Comparison of ENCODE assay signal across 20 cellular contexts in genomic region chr6:113684382-113684901, GRCh38.
DNase-seq lines count a peak whose midpoint lies in the region; ATAC-seq and TF ChIP-seq lines count a peak whose summit lies in the region.
"Had no signal": no experiment of that assay in that cellular context is flagged by ENCODE, and none has a peak within 500 bp of the region (broad histone marks: within the 10 kb centered on the region; RNA-seq: fewer than 3 reads in every experiment).

No MANE protein-coding gene starts in this region.

- H3K27ac ChIP-seq in GM23338 (ENCODE audit: low read depth) (no peak overlapping the region), PC-9 (peak overlapping the region; percentile 91)
- H3K27ac ChIP-seq: BLaER1, KMS-11 had no signal

- intact Hi-C loops in PC-9 (cut with micrococcal nuclease; ENCODE audit: unreplicated experiment) (loop anchor here (1.0 kb wide), 1 partner anchor 175 kb away; no protein-coding TSS in a partner anchor), mucosa of descending colon (cut with DNase I, micrococcal nuclease) (no loop called here)

- H3K9me2 ChIP-seq in GM23338 (ENCODE audit: insufficient read depth) = no peaks in the 10 kb centered on the region
- H3K9me2 ChIP-seq in PC-9 (ENCODE audit: insufficient read depth) = no peaks in the 10 kb centered on the region

- no peak overlapping the region for H3K4me2 ChIP-seq in GM23338
- peak overlapping the region; percentile 53 for H3K4me2 ChIP-seq in PC-9
- H3K4me2 ChIP-seq: BLaER1, KMS-11 had no signal

- BruUV-seq in PC-9 (replicated peaks; lab: Mats Ljungman, UMichigan) = no TSS peak

- H3K4me3 Mint-ChIP-seq in GM23338 (no peak overlapping the region), mesothelial cell of epicardium (no peak overlapping the region)
- H3K4me3 Mint-ChIP-seq in natural killer cell treated with Interleukin-12 subunit alpha and Interleukin-12 subunit beta and Interleukin-15 and Interleukin-18, amount 100 ng/mL, for 72 hours = no peak overlapping the region
- H3K4me3 Mint-ChIP-seq: activated naive CD4-positive, alpha-beta T cell treated with anti-CD3 and anti-CD28 coated beads for 36 hours; T-helper 1 cell treated with Interleukin-12 subunit alpha and Interleukin-12 subunit beta and Interleukin-4 antibody, amounts not matched to agents 30 μg/mL and 1 μg/mL, for 36 hours had no signal

- no peaks in the 10 kb centered on the region for H4K20me1 ChIP-seq in GM23338 (replicated peaks; ENCODE audit: insufficient read depth)
- no peaks in the 10 kb centered on the region for H4K20me1 ChIP-seq in PC-9 (ENCODE audit: insufficient read depth)
- H4K20me1 ChIP-seq: BLaER1 had no signal

- H3K27me3 Mint-ChIP-seq in GM23338 (ENCODE audit: insufficient read depth, low read depth, poor library complexity) (no peaks in the 10 kb centered on the region), mesothelial cell of epicardium (ENCODE audit: low read depth) (no peaks in the 10 kb centered on the region)
- H3K27me3 Mint-ChIP-seq in natural killer cell treated with Interleukin-12 subunit alpha and Interleukin-12 subunit beta and Interleukin-15 and Interleukin-18, amount 100 ng/mL, for 72 hours = no peaks in the 10 kb centered on the region

- H3K9me3 Mint-ChIP-seq in GM23338 (no peaks in the 10 kb centered on the region), mesothelial cell of epicardium (no peaks in the 10 kb centered on the region)
- peaks cover 8% of the 10 kb centered on the region for H3K9me3 Mint-ChIP-seq in natural killer cell treated with Interleukin-12 subunit alpha and Interleukin-12 subunit beta and Interleukin-15 and Interleukin-18, amount 100 ng/mL, for 72 hours
- H3K9me3 Mint-ChIP-seq: activated naive CD4-positive, alpha-beta T cell treated with anti-CD3 and anti-CD28 coated beads for 36 hours; T-helper 1 cell treated with Interleukin-12 subunit alpha and Interleukin-12 subunit beta and Interleukin-4 antibody, amounts not matched to agents 30 μg/mL and 1 μg/mL, for 36 hours had no signal

- H3K36me3 ChIP-seq in GM23338 (ENCODE audit: insufficient read depth) = no peaks in the 10 kb centered on the region
- H3K36me3 ChIP-seq in PC-9 (ENCODE audit: low read depth) = no peaks in the 10 kb centered on the region
- H3K36me3 ChIP-seq in mucosa of descending colon (ENCODE audit: low read depth) = no peaks in the 10 kb centered on the region
- H3K36me3 ChIP-seq: BLaER1 had no signal

- H3K9me3 ChIP-seq in PC-9 (ENCODE audit: insufficient read depth, low read depth) (no peaks in the 10 kb centered on the region; the same call in 1 of the 2 replicates), mucosa of descending colon (no peaks in the 10 kb centered on the region)
- H3K9me3 ChIP-seq: BLaER1 had no signal

- DNase-seq in GM23338 (ENCODE audit: low spot score) (no peak), PC-9 (peak; percentile 29 to 98), dermis blood vessel endothelial cell (peak; percentile 66), mucosa of descending colon (no peak), mesothelial cell of epicardium (ENCODE audit: low spot score in 2 of 2, unreplicated experiment in 2 of 2) (no peak), DMS 273 treated with DMSO at 0.1 percent for 48 hours (lab: John Stamatoyannopoulos, UW) (no peak), LoVo (ENCODE audit: low spot score) (no peak)
- DNase-seq in natural killer cell treated with Interleukin-12 subunit alpha and Interleukin-12 subunit beta and Interleukin-15 and Interleukin-18, amount 100 ng/mL, for 72 hours (ENCODE audit: low spot score) = no peak
- DNase-seq: activated CD4-positive, alpha-beta T cell treated with anti-CD3 and anti-CD28 coated beads for 1 hour; activated CD8-positive, alpha-beta memory T cell treated with anti-CD3 and anti-CD28 coated beads, Interleukin-2, amount 50 U/mL, for 4 hours; activated naive CD4-positive, alpha-beta T cell treated with anti-CD3 and anti-CD28 coated beads for 36 hours; DND-41; effector CD4-positive, alpha-beta T cell; NCI-H1694; NCI-H510A; nucleus accumbens had no signal

- H3K27me3 ChIP-seq in GM23338 (ENCODE audit: insufficient read depth) (no peaks in the 10 kb centered on the region), PC-9 (ENCODE audit: insufficient read depth, low read depth) (no peaks in the 10 kb centered on the region)
- H3K27me3 ChIP-seq: BLaER1 had no signal

- H3K4me3 ChIP-seq in GM23338 (no peak overlapping the region), PC-9 (no peak overlapping the region), mucosa of descending colon (no peak overlapping the region)
- H3K4me3 ChIP-seq: BLaER1 had no signal

- no peaks in the 10 kb centered on the region for H3K79me2 ChIP-seq in GM23338 (replicated peaks; ENCODE audit: insufficient read depth)
- no peaks in the 10 kb centered on the region for H3K79me2 ChIP-seq in PC-9 (ENCODE audit: low read depth)

- H3K36me3 Mint-ChIP-seq in GM23338 (ENCODE audit: low read depth) = no peaks in the 10 kb centered on the region
- H3K36me3 Mint-ChIP-seq in mesothelial cell of epicardium = no peaks in the 10 kb centered on the region
- H3K36me3 Mint-ChIP-seq in natural killer cell treated with Interleukin-12 subunit alpha and Interleukin-12 subunit beta and Interleukin-15 and Interleukin-18, amount 100 ng/mL, for 72 hours = no peaks in the 10 kb centered on the region

- H3K4me1 Mint-ChIP-seq in GM23338 (peaks cover 10% of the 10 kb centered on the region), mesothelial cell of epicardium (no peaks in the 10 kb centered on the region)
- H3K4me1 Mint-ChIP-seq in natural killer cell treated with Interleukin-12 subunit alpha and Interleukin-12 subunit beta and Interleukin-15 and Interleukin-18, amount 100 ng/mL, for 72 hours (ENCODE audit: low read depth in 2 of 2) = no peaks in the 10 kb centered on the region

- TF ChIP-seq CTCF in GM23338 (conservative IDR thresholded peaks at IDR 0.05; ENCODE audit: low read depth in 2 of 2) (no peak), PC-9 (conservative IDR thresholded peaks at IDR 0.05) (no peak), mucosa of descending colon (IDR thresholded peaks at IDR 0.05) (no peak), mesothelial cell of epicardium (IDR thresholded peaks at IDR 0.05; ENCODE audit: unreplicated experiment) (no peak)

- POLR2A ChIA-PET in PC-9 (lab: Charles Lee; ENCODE audit: unreplicated experiment) = no interaction called here

- ATAC-seq in GM23338 (no peak), mucosa of descending colon (peak; percentile 22)
- no peak for ATAC-seq in natural killer cell treated with Interleukin-12 subunit alpha and Interleukin-12 subunit beta and Interleukin-15 and Interleukin-18, amount 100 ng/mL, for 72 hours
- ATAC-seq: Panc1 had no signal

- no peak overlapping the region for H2AFZ ChIP-seq in GM23338
- H2AFZ ChIP-seq in PC-9 = peak overlapping the region; percentile 15

- H3K4me1 ChIP-seq in GM23338 (ENCODE audit: insufficient read depth) (no peaks in the 10 kb centered on the region; the same call in 1 of the 2 replicates), PC-9 (replicated peaks; ENCODE audit: insufficient read depth) (peaks cover 28% of the 10 kb centered on the region), mucosa of descending colon (ENCODE audit: low read depth) (no peaks in the 10 kb centered on the region)

- H3K27ac Mint-ChIP-seq in GM23338 (peak overlapping the region; percentile 70), mesothelial cell of epicardium (no peak overlapping the region)
- H3K27ac Mint-ChIP-seq in natural killer cell treated with Interleukin-12 subunit alpha and Interleukin-12 subunit beta and Interleukin-15 and Interleukin-18, amount 100 ng/mL, for 72 hours = no peak overlapping the region
- H3K27ac Mint-ChIP-seq: activated naive CD4-positive, alpha-beta T cell treated with anti-CD3 and anti-CD28 coated beads for 36 hours; T-helper 1 cell treated with Interleukin-12 subunit alpha and Interleukin-12 subunit beta and Interleukin-4 antibody, amounts not matched to agents 30 μg/mL and 1 μg/mL, for 36 hours had no signal

- H3F3A ChIP-seq in GM23338 (replicated peaks; ENCODE audit: low read depth) (no peaks in the 10 kb centered on the region), PC-9 (ENCODE audit: insufficient read depth, low read depth) (peaks cover 27% of the 10 kb centered on the region)

- CTCF ChIA-PET in PC-9 (lab: Charles Lee) = interaction anchor here (0.6 kb wide), 1 partner anchor 192 kb away, joined by 4 read pairs; no protein-coding TSS in a partner anchor

TF ChIP-seq in GM23338, 12 proteins besides CTCF, POLR2A, EP300 and RAD21:
- TF ChIP-seq JUNB (IDR thresholded peaks at IDR 0.05; ENCODE audit: unreplicated experiment) (no peak), POLR2AphosphoS5 (IDR thresholded peaks at IDR 0.05; ENCODE audit: low read depth) (no peak)

Comparison
In these comparisons a context has a peak if more than half of its experiments do, and no peak if none do; other contexts are left out.
1. DNase-seq: peak in PC-9 (2 of 2) and dermis blood vessel endothelial cell (single experiment); none in GM23338 (single experiment), mucosa of descending colon (0 of 3), mesothelial cell of epicardium (0 of 2), DMS 273 treated with DMSO at 0.1 percent for 48 hours (single experiment), LoVo (single experiment) and natural killer cell treated with Interleukin-12 subunit alpha and Interleukin-12 subunit beta and Interleukin-15 and Interleukin-18, amount 100 ng/mL, for 72 hours (single experiment).